In the genomic region with DNA sequence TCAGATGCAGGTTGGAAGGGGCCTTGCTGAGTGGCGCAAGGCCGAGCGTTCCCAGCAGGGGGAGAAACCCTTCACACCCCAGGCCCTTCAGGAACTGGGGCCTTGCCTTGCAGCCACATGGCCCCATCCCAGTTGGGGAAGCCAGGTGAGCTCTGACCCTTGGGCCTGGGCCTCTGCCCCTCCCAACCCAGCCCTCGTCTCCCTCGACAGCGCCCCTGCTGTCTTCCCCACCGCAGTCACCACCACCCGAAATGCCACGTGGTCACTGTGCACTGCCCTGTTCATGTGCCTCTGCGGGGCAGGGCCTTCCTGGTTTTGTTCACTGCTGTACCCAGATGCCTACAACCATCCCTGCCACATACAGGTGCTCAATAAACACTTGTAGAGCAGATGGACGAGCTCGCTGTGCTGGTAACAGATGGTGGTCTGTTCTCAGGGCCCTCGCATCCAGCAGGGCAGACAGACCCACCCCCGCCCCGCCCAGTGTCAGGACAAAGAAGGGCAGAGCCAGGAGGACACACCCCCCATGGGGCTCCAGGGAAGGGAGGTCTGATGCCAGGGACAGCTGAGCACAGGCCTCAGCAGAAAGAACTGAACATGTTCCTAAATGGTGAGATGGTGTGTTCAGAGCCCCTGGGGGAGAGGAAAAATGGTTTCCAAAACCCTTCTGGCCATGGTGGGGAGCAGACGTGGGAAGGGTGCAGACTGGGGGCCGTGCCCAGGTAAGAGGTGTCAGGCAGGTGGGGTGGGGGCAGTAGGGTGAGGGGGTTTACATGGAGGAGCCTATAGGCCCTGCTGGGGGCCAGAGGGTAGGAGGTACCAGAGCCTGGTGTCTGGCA, we compare ENCODE assay signal across 1 cellular context.
TF ChIP-seq lines count a peak whose summit lies in the region.

No MANE protein-coding gene starts in this region.

TF ChIP-seq in HepG2, 621 proteins besides CTCF, POLR2A, EP300 and RAD21 (continued from another document and continues in another):
- TF ChIP-seq ZNF484 (CRISPR knock-in tag; IDR thresholded peaks at IDR 0.05; ENCODE audit: borderline replicate concordance, low read depth): no peak
- TF ChIP-seq IRX3 (CRISPR knock-in tag; IDR thresholded peaks at IDR 0.05; ENCODE audit: borderline replicate concordance, low read depth): no peak
- TF ChIP-seq, protein P1, sequence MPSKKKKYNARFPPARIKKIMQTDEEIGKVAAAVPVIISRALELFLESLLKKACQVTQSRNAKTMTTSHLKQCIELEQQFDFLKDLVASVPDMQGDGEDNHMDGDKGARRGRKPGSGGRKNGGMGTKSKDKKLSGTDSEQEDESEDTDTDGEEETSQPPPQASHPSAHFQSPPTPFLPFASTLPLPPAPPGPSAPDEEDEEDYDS (CRISPR knock-in tag; IDR thresholded peaks at IDR 0.05): peak; percentile 48; the same call in 1 of the 2 replicates
- peak; percentile 70; the same call in 1 of the 2 replicates for TF ChIP-seq MIER3 (CRISPR knock-in tag; IDR thresholded peaks at IDR 0.05; ENCODE audit: borderline replicate concordance)
- TF ChIP-seq, protein P2, sequence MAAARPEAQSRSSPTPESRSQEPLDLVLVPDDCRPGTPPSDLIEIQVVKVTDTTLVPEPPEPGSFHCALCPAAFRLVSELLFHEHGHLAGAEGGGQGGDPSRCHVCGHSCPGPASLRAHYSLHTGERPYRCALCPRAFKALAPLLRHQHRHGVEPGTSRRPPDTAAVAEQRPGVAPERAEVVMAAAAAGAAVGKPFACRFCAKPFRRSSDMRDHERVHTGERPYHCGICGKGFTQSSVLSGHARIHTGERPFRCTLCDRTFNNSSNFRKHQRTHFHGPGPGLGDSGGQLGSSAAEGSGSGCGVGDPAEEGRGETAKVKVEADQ (CRISPR knock-in tag; IDR thresholded peaks at IDR 0.05; ENCODE audit: borderline replicate concordance): no peak; the same call in 1 of the 2 replicates
- TF ChIP-seq MXI1 (IDR thresholded peaks at IDR 0.05; ENCODE audit: borderline replicate concordance, low read depth, low read length): peak; percentile 78; the same call in 1 of the 3 replicates
- TF ChIP-seq HNF4G (IDR thresholded peaks at IDR 0.05; ENCODE audit: borderline replicate concordance, low read depth, low read length): peak; percentile 82
- peak; percentile 83; the same call in 1 of the 2 replicates for TF ChIP-seq HNF4G (CRISPR knock-in tag; IDR thresholded peaks at IDR 0.05; ENCODE audit: borderline replicate concordance, low read depth)
- TF ChIP-seq ZNF781 (CRISPR knock-in tag; IDR thresholded peaks at IDR 0.05; ENCODE audit: borderline replicate concordance, not compliant biosample characterization): peak; percentile 90
- TF ChIP-seq ZBTB38 (CRISPR knock-in tag; IDR thresholded peaks at IDR 0.05): peak; percentile 60
- peak; percentile 64; the same call in 1 of the 2 replicates for TF ChIP-seq YEATS2 (CRISPR knock-in tag; IDR thresholded peaks at IDR 0.05; ENCODE audit: borderline replicate concordance)
- peak; percentile 37 for TF ChIP-seq AGO1 (IDR thresholded peaks at IDR 0.05; ENCODE audit: low read depth, low read length, poor library complexity, severe bottlenecking)
- 0 out of 2 replicates have a peak, but pooled peaks have one; percentile 17 for TF ChIP-seq TBX3 (IDR thresholded peaks at IDR 0.05; ENCODE audit: borderline replicate concordance)
- peak; percentile 60; the same call in 1 of the 2 replicates for TF ChIP-seq ZNF777 (CRISPR knock-in tag; IDR thresholded peaks at IDR 0.05)
- peak; percentile 73; the same call in 1 of the 2 replicates for TF ChIP-seq ZBTB7B (CRISPR knock-in tag; IDR thresholded peaks at IDR 0.05)
- TF ChIP-seq MEIS2 (CRISPR knock-in tag; IDR thresholded peaks at IDR 0.05): peak; percentile 46; the same call in 1 of the 2 replicates
- peak; percentile 89 for TF ChIP-seq MXD4 (CRISPR knock-in tag; IDR thresholded peaks at IDR 0.05)
- TF ChIP-seq SRY (CRISPR knock-in tag; IDR thresholded peaks at IDR 0.05): 0 out of 2 replicates have a peak, but pooled peaks have one; percentile 56
- peak; percentile 75; the same call in 1 of the 2 replicates for TF ChIP-seq ZNF747 (CRISPR knock-in tag; IDR thresholded peaks at IDR 0.05; ENCODE audit: borderline replicate concordance)
- TF ChIP-seq REPIN1 (CRISPR knock-in tag; IDR thresholded peaks at IDR 0.05; ENCODE audit: borderline replicate concordance, low read depth): peak; percentile 55
- peak; percentile 62 for TF ChIP-seq GABPB1 (CRISPR knock-in tag; IDR thresholded peaks at IDR 0.05)
- no peak for TF ChIP-seq ZSCAN20 (CRISPR knock-in tag; IDR thresholded peaks at IDR 0.05; ENCODE audit: borderline replicate concordance)
- TF ChIP-seq IRF2 (CRISPR knock-in tag; IDR thresholded peaks at IDR 0.05): peak; percentile 88
- TF ChIP-seq, protein P3, sequence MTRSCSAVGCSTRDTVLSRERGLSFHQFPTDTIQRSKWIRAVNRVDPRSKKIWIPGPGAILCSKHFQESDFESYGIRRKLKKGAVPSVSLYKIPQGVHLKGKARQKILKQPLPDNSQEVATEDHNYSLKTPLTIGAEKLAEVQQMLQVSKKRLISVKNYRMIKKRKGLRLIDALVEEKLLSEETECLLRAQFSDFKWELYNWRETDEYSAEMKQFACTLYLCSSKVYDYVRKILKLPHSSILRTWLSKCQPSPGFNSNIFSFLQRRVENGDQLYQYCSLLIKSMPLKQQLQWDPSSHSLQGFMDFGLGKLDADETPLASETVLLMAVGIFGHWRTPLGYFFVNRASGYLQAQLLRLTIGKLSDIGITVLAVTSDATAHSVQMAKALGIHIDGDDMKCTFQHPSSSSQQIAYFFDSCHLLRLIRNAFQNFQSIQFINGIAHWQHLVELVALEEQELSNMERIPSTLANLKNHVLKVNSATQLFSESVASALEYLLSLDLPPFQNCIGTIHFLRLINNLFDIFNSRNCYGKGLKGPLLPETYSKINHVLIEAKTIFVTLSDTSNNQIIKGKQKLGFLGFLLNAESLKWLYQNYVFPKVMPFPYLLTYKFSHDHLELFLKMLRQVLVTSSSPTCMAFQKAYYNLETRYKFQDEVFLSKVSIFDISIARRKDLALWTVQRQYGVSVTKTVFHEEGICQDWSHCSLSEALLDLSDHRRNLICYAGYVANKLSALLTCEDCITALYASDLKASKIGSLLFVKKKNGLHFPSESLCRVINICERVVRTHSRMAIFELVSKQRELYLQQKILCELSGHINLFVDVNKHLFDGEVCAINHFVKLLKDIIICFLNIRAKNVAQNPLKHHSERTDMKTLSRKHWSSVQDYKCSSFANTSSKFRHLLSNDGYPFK (CRISPR knock-in tag; IDR thresholded peaks at IDR 0.05; ENCODE audit: borderline replicate concordance): peak; percentile 62; the same call in 1 of the 2 replicates
- TF ChIP-seq BCL6 (CRISPR knock-in tag; IDR thresholded peaks at IDR 0.05): peak; percentile 49
- TF ChIP-seq, protein P4, sequence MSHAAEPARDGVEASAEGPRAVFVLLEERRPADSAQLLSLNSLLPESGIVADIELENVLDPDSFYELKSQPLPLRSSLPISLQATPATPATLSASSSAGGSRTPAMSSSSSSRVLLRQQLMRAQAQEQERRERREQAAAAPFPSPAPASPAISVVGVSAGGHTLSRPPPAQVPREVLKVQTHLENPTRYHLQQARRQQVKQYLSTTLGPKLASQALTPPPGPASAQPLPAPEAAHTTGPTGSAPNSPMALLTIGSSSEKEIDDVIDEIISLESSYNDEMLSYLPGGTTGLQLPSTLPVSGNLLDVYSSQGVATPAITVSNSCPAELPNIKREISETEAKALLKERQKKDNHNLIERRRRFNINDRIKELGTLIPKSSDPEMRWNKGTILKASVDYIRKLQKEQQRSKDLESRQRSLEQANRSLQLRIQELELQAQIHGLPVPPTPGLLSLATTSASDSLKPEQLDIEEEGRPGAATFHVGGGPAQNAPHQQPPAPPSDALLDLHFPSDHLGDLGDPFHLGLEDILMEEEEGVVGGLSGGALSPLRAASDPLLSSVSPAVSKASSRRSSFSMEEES (CRISPR knock-in tag; IDR thresholded peaks at IDR 0.05): peak; percentile 55; the same call in 1 of the 2 replicates
- TF ChIP-seq, protein P5, sequence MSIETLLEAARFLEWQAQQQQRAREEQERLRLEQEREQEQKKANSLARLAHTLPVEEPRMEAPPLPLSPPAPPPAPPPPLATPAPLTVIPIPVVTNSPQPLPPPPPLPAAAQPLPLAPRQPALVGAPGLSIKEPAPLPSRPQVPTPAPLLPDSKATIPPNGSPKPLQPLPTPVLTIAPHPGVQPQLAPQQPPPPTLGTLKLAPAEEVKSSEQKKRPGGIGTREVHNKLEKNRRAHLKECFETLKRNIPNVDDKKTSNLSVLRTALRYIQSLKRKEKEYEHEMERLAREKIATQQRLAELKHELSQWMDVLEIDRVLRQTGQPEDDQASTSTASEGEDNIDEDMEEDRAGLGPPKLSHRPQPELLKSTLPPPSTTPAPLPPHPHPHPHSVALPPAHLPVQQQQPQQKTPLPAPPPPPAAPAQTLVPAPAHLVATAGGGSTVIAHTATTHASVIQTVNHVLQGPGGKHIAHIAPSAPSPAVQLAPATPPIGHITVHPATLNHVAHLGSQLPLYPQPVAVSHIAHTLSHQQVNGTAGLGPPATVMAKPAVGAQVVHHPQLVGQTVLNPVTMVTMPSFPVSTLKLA (IDR thresholded peaks at IDR 0.05): peak; percentile 85
- TF ChIP-seq ZMAT3 (CRISPR knock-in tag; conservative IDR thresholded peaks at IDR 0.05): peak; percentile 90
- TF ChIP-seq ZNF589 (CRISPR knock-in tag; conservative IDR thresholded peaks at IDR 0.05): peak; percentile 68; the same call in 1 of the 2 replicates
- TF ChIP-seq MED8 (CRISPR knock-in tag; IDR thresholded peaks at IDR 0.05; ENCODE audit: insufficient replicate concordance): no peak
- TF ChIP-seq, protein P6, sequence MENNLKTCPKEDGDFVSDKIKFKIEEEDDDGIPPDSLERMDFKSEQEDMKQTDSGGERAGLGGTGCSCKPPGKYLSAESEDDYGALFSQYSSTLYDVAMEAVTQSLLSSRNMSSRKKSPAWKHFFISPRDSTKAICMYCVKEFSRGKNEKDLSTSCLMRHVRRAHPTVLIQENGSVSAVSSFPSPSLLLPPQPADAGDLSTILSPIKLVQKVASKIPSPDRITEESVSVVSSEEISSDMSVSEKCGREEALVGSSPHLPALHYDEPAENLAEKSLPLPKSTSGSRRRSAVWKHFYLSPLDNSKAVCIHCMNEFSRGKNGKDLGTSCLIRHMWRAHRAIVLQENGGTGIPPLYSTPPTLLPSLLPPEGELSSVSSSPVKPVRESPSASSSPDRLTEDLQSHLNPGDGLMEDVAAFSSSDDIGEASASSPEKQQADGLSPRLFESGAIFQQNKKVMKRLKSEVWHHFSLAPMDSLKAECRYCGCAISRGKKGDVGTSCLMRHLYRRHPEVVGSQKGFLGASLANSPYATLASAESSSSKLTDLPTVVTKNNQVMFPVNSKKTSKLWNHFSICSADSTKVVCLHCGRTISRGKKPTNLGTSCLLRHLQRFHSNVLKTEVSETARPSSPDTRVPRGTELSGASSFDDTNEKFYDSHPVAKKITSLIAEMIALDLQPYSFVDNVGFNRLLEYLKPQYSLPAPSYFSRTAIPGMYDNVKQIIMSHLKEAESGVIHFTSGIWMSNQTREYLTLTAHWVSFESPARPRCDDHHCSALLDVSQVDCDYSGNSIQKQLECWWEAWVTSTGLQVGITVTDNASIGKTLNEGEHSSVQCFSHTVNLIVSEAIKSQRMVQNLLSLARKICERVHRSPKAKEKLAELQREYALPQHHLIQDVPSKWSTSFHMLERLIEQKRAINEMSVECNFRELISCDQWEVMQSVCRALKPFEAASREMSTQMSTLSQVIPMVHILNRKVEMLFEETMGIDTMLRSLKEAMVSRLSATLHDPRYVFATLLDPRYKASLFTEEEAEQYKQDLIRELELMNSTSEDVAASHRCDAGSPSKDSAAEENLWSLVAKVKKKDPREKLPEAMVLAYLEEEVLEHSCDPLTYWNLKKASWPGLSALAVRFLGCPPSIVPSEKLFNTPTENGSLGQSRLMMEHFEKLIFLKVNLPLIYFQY (CRISPR knock-in tag; IDR thresholded peaks at IDR 0.05; ENCODE audit: borderline replicate concordance): 0 out of 2 replicates have a peak, but pooled peaks have one; percentile 32
- no peak for TF ChIP-seq ZNF703 (CRISPR knock-in tag; IDR thresholded peaks at IDR 0.05; ENCODE audit: borderline replicate concordance)
- 0 out of 2 replicates have a peak, but pooled peaks have one; percentile 28 for TF ChIP-seq ZNF326 (CRISPR knock-in tag; IDR thresholded peaks at IDR 0.05; ENCODE audit: borderline replicate concordance)
- no peak for TF ChIP-seq NFRKB (IDR thresholded peaks at IDR 0.05)
- TF ChIP-seq, protein P7, sequence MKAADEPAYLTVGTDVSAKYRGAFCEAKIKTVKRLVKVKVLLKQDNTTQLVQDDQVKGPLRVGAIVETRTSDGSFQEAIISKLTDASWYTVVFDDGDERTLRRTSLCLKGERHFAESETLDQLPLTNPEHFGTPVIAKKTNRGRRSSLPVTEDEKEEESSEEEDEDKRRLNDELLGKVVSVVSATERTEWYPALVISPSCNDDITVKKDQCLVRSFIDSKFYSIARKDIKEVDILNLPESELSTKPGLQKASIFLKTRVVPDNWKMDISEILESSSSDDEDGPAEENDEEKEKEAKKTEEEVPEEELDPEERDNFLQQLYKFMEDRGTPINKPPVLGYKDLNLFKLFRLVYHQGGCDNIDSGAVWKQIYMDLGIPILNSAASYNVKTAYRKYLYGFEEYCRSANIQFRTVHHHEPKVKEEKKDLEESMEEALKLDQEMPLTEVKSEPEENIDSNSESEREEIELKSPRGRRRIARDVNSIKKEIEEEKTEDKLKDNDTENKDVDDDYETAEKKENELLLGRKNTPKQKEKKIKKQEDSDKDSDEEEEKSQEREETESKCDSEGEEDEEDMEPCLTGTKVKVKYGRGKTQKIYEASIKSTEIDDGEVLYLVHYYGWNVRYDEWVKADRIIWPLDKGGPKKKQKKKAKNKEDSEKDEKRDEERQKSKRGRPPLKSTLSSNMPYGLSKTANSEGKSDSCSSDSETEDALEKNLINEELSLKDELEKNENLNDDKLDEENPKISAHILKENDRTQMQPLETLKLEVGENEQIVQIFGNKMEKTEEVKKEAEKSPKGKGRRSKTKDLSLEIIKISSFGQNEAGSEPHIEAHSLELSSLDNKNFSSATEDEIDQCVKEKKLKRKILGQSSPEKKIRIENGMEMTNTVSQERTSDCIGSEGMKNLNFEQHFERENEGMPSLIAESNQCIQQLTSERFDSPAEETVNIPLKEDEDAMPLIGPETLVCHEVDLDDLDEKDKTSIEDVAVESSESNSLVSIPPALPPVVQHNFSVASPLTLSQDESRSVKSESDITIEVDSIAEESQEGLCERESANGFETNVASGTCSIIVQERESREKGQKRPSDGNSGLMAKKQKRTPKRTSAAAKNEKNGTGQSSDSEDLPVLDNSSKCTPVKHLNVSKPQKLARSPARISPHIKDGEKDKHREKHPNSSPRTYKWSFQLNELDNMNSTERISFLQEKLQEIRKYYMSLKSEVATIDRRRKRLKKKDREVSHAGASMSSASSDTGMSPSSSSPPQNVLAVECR (CRISPR knock-in tag; IDR thresholded peaks at IDR 0.05; ENCODE audit: borderline replicate concordance): peak; percentile 86
- TF ChIP-seq ERF (CRISPR knock-in tag; IDR thresholded peaks at IDR 0.05): peak; percentile 84; the same call in 1 of the 2 replicates
